ENCODE assay signal across 9 cellular contexts in the genomic region with DNA sequence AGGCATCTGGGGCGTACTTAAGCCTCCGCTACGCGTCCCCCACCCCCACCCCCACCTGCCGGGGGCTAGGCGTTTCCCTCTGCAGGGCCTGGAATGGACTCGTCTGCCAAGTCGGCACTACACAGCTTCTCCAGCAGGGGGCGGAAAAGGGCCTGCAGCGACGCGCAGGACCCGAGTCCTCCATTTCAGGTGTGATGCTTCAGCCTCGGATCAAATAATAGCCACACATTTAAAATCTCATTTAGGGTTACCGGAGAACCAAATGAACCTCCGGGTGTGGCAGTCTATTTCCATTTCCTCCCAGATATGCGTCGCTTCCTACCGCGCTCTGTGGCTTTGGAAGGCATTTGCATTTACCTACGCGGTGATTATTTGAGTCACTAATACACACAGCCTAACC. TPM values are rescaled to one million over a fixed set of nuclear protein-coding genes. Genes with fewer than 3 reads are reported as not detected.
A peak's percentile ranks its signal among the peaks of the same experiment; 100 is the strongest.
DNase-seq lines count a peak whose midpoint lies in the region; ATAC-seq and TF ChIP-seq lines count a peak whose summit lies in the region.
"Had no signal": no experiment of that assay in that cellular context is flagged by ENCODE, and none has a peak within 500 bp of the region (broad histone marks: within the 10 kb centered on the region; RNA-seq: fewer than 3 reads in every experiment).

No MANE protein-coding gene starts in this region.

- H4K20me1 ChIP-seq in Karpas-422 (ENCODE audit: insufficient read depth, low read depth, low read length): no peaks in the 10 kb centered on the region

- no peak overlapping the region for H3K4me3 Mint-ChIP-seq in activated CD4-positive, alpha-beta T cell treated with anti-CD3 and anti-CD28 coated beads, Interleukin-2, amount 10 ng/mL, durations not matched to agents 24 days and 14 days
- H3K4me3 Mint-ChIP-seq: dendritic cell treated with granulocyte-macrophage colony-stimulating factor and Interleukin-4, amounts not matched to agents 40 ng/mL and 50 ng/mL, for 4 days had no signal

- 17 to 48% (median 33%) methylated on average over 8 to 22 of the region's 22 CpGs for WGBS in stomach, 5 donors

- 0 out of 2 replicates have a peak, but pooled peaks cover 3% of the 10 kb centered on the region for H3K4me1 ChIP-seq in Karpas-422 (ENCODE audit: low read length)
- H3K4me1 ChIP-seq in mucosa of descending colon (ENCODE audit: low read depth): no peaks in the 10 kb centered on the region
- peaks cover 0 to 17% (median 0%) of the 10 kb centered on the region in 4 donors for H3K4me1 ChIP-seq in stomach

- peak; percentile 79 for ATAC-seq in GM21529 (IDR thresholded peaks at IDR 0.05; ENCODE audit: unreplicated experiment)
- peak; percentile 72 for ATAC-seq in mucosa of descending colon

- H3K9me3 Mint-ChIP-seq in activated CD4-positive, alpha-beta T cell treated with anti-CD3 and anti-CD28 coated beads, Interleukin-2, amount 10 ng/mL, durations not matched to agents 24 days and 14 days: no peaks in the 10 kb centered on the region
- H3K9me3 Mint-ChIP-seq: dendritic cell treated with granulocyte-macrophage colony-stimulating factor and Interleukin-4, amounts not matched to agents 40 ng/mL and 50 ng/mL, for 4 days had no signal

- H3K27me3 Mint-ChIP-seq in activated CD4-positive, alpha-beta T cell treated with anti-CD3 and anti-CD28 coated beads, Interleukin-2, amount 10 ng/mL, durations not matched to agents 24 days and 14 days: peaks cover 12% of the 10 kb centered on the region

- H3K27ac ChIP-seq in Karpas-422 (ENCODE audit: low read length) (no peak overlapping the region), stomach (no peak overlapping the region)

- H2AFZ ChIP-seq in Karpas-422 (ENCODE audit: low read length): 0 out of 2 replicates have a peak overlapping the region, but pooled peaks have one; percentile 53

- TF ChIP-seq POLR2A in stomach (IDR thresholded peaks at IDR 0.05): no peak

- no peak overlapping the region for H3K9ac ChIP-seq in Karpas-422 (ENCODE audit: low read length)

- intact Hi-C loops in activated CD4-positive, alpha-beta T cell treated with anti-CD3 and anti-CD28 coated beads, Interleukin-2, amount 10 ng/mL, durations not matched to agents 24 days and 14 days (cut with micrococcal nuclease): loop anchor here (1.0 to 10.0 kb wide), 4 partner anchors 76 to 348 kb away; no protein-coding TSS in a partner anchor
- intact Hi-C loops in mucosa of descending colon (cut with DNase I, micrococcal nuclease): no loop called here
- intact Hi-C loops in stomach (cut with DNase I; ENCODE audit: low total_unique reads): no loop called here

- no peak for TF ChIP-seq EP300 in stomach (IDR thresholded peaks at IDR 0.05)

- no peaks in the 10 kb centered on the region for H3K9me2 ChIP-seq in Karpas-422 (replicated peaks; ENCODE audit: insufficient read depth, low read length)

- TF ChIP-seq CTCF in mucosa of descending colon (IDR thresholded peaks at IDR 0.05) (peak; percentile 62), stomach (IDR thresholded peaks at IDR 0.05) (peak in 5 of 7 experiments; percentile 14 to 71 (median 62))

- peak overlapping the region; percentile 34 for H3K4me2 ChIP-seq in Karpas-422 (ENCODE audit: low read depth, low read length, poor library complexity, severe bottlenecking)

- no peak overlapping the region for H3K27ac Mint-ChIP-seq in activated CD4-positive, alpha-beta T cell treated with anti-CD3 and anti-CD28 coated beads, Interleukin-2, amount 10 ng/mL, durations not matched to agents 24 days and 14 days
- H3K27ac Mint-ChIP-seq: dendritic cell treated with granulocyte-macrophage colony-stimulating factor and Interleukin-4, amounts not matched to agents 40 ng/mL and 50 ng/mL, for 4 days had no signal

- no peaks in the 10 kb centered on the region for H3K79me2 ChIP-seq in Karpas-422 (ENCODE audit: low read length)

- H3K36me3 Mint-ChIP-seq in activated CD4-positive, alpha-beta T cell treated with anti-CD3 and anti-CD28 coated beads, Interleukin-2, amount 10 ng/mL, durations not matched to agents 24 days and 14 days (ENCODE audit: low read depth): no peaks in the 10 kb centered on the region

- H3K36me3 ChIP-seq in Karpas-422 (ENCODE audit: insufficient read depth, low read length) (no peaks in the 10 kb centered on the region), mucosa of descending colon (ENCODE audit: low read depth) (no peaks in the 10 kb centered on the region), stomach (no peaks in the 10 kb centered on the region)

- no peaks in the 10 kb centered on the region for H3K9me3 ChIP-seq in Karpas-422 (ENCODE audit: low read length)
- H3K9me3 ChIP-seq in mucosa of descending colon: no peaks in the 10 kb centered on the region
- no peaks in the 10 kb centered on the region for H3K9me3 ChIP-seq in stomach

- no peaks in the 10 kb centered on the region for H3K27me3 ChIP-seq in Karpas-422 (ENCODE audit: low read length)
- peaks cover 0 to 20% (median 0%) of the 10 kb centered on the region in 3 donors for H3K27me3 ChIP-seq in stomach

- H3K4me1 Mint-ChIP-seq in activated CD4-positive, alpha-beta T cell treated with anti-CD3 and anti-CD28 coated beads, Interleukin-2, amount 10 ng/mL, durations not matched to agents 24 days and 14 days: peaks cover 13% of the 10 kb centered on the region

- peak; percentile 87 for DNase-seq in ELF-1 (ENCODE audit: low read depth, low spot score)
- DNase-seq in Karpas-422: peak; percentile 87
- peak; percentile 88 for DNase-seq in activated CD4-positive, alpha-beta T cell treated with anti-CD3 and anti-CD28 coated beads, Interleukin-2, amount 10 ng/mL, durations not matched to agents 24 days and 14 days
- peak; percentile 2 to 6 for DNase-seq in dermis microvascular lymphatic vessel endothelial cell (ENCODE audit: low read depth in 2 of 2)
- DNase-seq in mucosa of descending colon: peak; percentile 54 to 58 (median 57)
- peak; percentile 62 for DNase-seq in stomach
- no peak for DNase-seq in dedifferentiated amniotic fluid mesenchymal stem cell (ENCODE audit: extremely low spot score)

- H3K4me3 ChIP-seq in Karpas-422 (ENCODE audit: low read length): no peak overlapping the region
- H3K4me3 ChIP-seq in mucosa of descending colon: no peak overlapping the region
- H3K4me3 ChIP-seq in stomach: no peak overlapping the region

RNA-seq across cellular contexts. Expression of a gene that starts 2.9 kb away (rescaled TPM):
- total RNA-seq in Karpas-422 (2014; rRNA removed; shearing (Covaris generic); ENCODE audit: low replicate concordance): not detected in 2 replicates
- 0.07 and 0.30 TPM in 2 replicates for total RNA-seq in activated CD4-positive, alpha-beta T cell treated with anti-CD3 and anti-CD28 coated beads, Interleukin-2, amount 10 ng/mL, durations not matched to agents 24 days and 14 days
- total RNA-seq in dermis microvascular lymphatic vessel endothelial cell (1.2 and 1.3 TPM in 2 replicates), mucosa of descending colon (1 to 10 TPM in 2 of 3 donors, under 1 TPM in 1; 0.38 to 2.0 (median 1.1) TPM), stomach (10 to 100 TPM in 1 of 5 donors, 1 to 10 TPM in 3, under 1 TPM in 1; 0.29 to 18.7 (median 4.6) TPM)
- polyA plus RNA-seq in stomach: under 1 TPM; 0.55 to 0.76 (median 0.75) TPM
